ENCODE assay signal across 1 cellular context in genomic region chr1:206930210-206930798, GRCh38.
TF ChIP-seq lines count a peak whose summit lies in the region.

No MANE protein-coding gene starts in this region.

TF ChIP-seq in K562, 482 proteins besides CTCF, POLR2A, EP300 and RAD21:
- TF ChIP-seq ZC3H8 (IDR thresholded peaks at IDR 0.05) (no peak), DIDO1 (tag; IDR thresholded peaks at IDR 0.05; ENCODE audit: low read depth) (no peak), IFI16 (CRISPR knock-in tag; IDR thresholded peaks at IDR 0.05) (no peak), SETDB1 (IDR thresholded peaks at IDR 0.05; ENCODE audit: low read length) (no peak)
